In genomic region chr15:95930659-95931375, GRCh38 we compare ENCODE assay signal across 1 cellular context.
TF ChIP-seq lines count a peak whose summit lies in the region.

No MANE protein-coding gene starts in this region.

TF ChIP-seq in HCT116, 20 proteins besides CTCF, POLR2A, EP300 and RAD21 (continued from another document):
- TF ChIP-seq ELF1 (IDR thresholded peaks at IDR 0.05; ENCODE audit: borderline replicate concordance, low read depth) = no peak
- no peak for TF ChIP-seq ATF3 (IDR thresholded peaks at IDR 0.05)
- TF ChIP-seq ZFX (IDR thresholded peaks at IDR 0.05) = no peak
- TF ChIP-seq EGR1 (IDR thresholded peaks at IDR 0.05; ENCODE audit: low read depth) = no peak
- TF ChIP-seq REST (IDR thresholded peaks at IDR 0.05; ENCODE audit: low read depth) = no peak
- TF ChIP-seq TCF7L2 (IDR thresholded peaks at IDR 0.05; ENCODE audit: borderline replicate concordance, extremely low read depth, insufficient read depth, insufficient read length) = no peak
- no peak for TF ChIP-seq EZH2phosphoT487 (IDR thresholded peaks at IDR 0.05; ENCODE audit: borderline replicate concordance)
- TF ChIP-seq ZNF274 (IDR thresholded peaks at IDR 0.05; ENCODE audit: low read depth, low read length) = no peak
